ENCODE assay signal across 8 cellular contexts in genomic region chr15:58070801-58071418, GRCh38. TPM values are rescaled to one million over a fixed set of nuclear protein-coding genes. Genes with fewer than 3 reads are reported as not detected.
DNase-seq lines count a peak whose midpoint lies in the region; ATAC-seq, FAIRE-seq and TF ChIP-seq lines count a peak whose summit lies in the region.

No MANE protein-coding gene starts in this region.

- TF ChIP-seq CTCF in RWPE1 (conservative IDR thresholded peaks at IDR 0.05; ENCODE audit: low read depth): peak; percentile 98
- TF ChIP-seq CTCF in mammary epithelial cell (conservative IDR thresholded peaks at IDR 0.05 in 1 of 2, IDR thresholded peaks at IDR 0.05 in 1 of 2; ENCODE audit: extremely low read depth in 1 of 2, insufficient read depth in 1 of 2, low read depth in 1 of 2, low read length in 2 of 2): peak; percentile 95 to 99

- WGBS in mammary epithelial cell (ENCODE audit: low coverage, missing lambda C conversion rate): 40% methylated on average over 7 of the region's 7 CpGs

- no peaks in the 10 kb centered on the region for H4K20me1 ChIP-seq in mammary epithelial cell (ENCODE audit: insufficient read depth, low read length)

- no peak overlapping the region for H3K9ac ChIP-seq in mammary epithelial cell (ENCODE audit: insufficient read depth, low read length)

- no TSS peak for BruUV-seq in mammary epithelial cell (replicated peaks; lab: Mats Ljungman, UMichigan)

- H3K79me2 ChIP-seq in mammary epithelial cell (ENCODE audit: insufficient read depth, low read length): no peaks in the 10 kb centered on the region

- H3K27ac ChIP-seq in RWPE1: no peak overlapping the region
- H3K27ac ChIP-seq in mammary epithelial cell (ENCODE audit: insufficient read depth, low read depth, low read length): no peak overlapping the region

- FAIRE-seq in HTR-8/SVneo (lab: Jason Lieb, UNC): no peak

- POLR2A ChIA-PET in RWPE1 (lab: Yijun Ruan, JAX; ENCODE audit: low non-redundant PET): no interaction called here

- peaks cover 3% of the 10 kb centered on the region for H3K4me1 ChIP-seq in mammary epithelial cell (ENCODE audit: insufficient read depth, low read length)

- CTCF ChIA-PET in RWPE1 (lab: Yijun Ruan, JAX): interaction anchor here (0.5 to 2.2 kb wide), 34 partner anchors 10 to 1311 kb away, joined by 3 to 30 read pairs (median 4); no protein-coding TSS in a partner anchor
- CTCF ChIA-PET in mammary epithelial cell (lab: Charles Lee; ENCODE audit: low non-redundant PET): interaction anchor here (0.5 to 1.1 kb wide), 10 partner anchors 27 to 543 kb away, joined by 3 to 15 read pairs (median 4); no protein-coding TSS in a partner anchor

- H3K36me3 ChIP-seq in mammary epithelial cell (ENCODE audit: insufficient read depth, low read length): no peaks in the 10 kb centered on the region

- dilution Hi-C loops in mammary epithelial cell (cut with HindIII; ENCODE audit: low sequenced_read_pairs): loop anchor here (5.0 kb wide), 1 partner anchor 209 kb away; no protein-coding TSS in a partner anchor

- ATAC-seq in left colon: peak; percentile 44
- no peak for ATAC-seq in HG02938 (IDR thresholded peaks at IDR 0.05; ENCODE audit: unreplicated experiment)

- H3K27me3 ChIP-seq in mammary epithelial cell (ENCODE audit: insufficient read depth, low read length): peaks cover 1% of the 10 kb centered on the region

- intact Hi-C loops in mammary epithelial cell (cut with micrococcal nuclease) (loop anchor here (1.0 to 2.0 kb wide), 5 partner anchors 102 to 510 kb away; no protein-coding TSS in a partner anchor), left colon (cut with DNase I, micrococcal nuclease) (no loop called here)

- H3K4me3 ChIP-seq in mammary epithelial cell (replicated peaks in 1 of 3; ENCODE audit: insufficient read depth in 1 of 3, low read depth in 2 of 3, low read length in 3 of 3): no peak overlapping the region

- no peak overlapping the region for H2AFZ ChIP-seq in mammary epithelial cell (ENCODE audit: low read depth, low read length)

- no peak overlapping the region for H3K4me2 ChIP-seq in mammary epithelial cell (ENCODE audit: insufficient read depth, low read depth, low read length)

- in situ Hi-C loops in mammary epithelial cell (cut with MboI; ENCODE audit: low sequenced_read_pairs in 2 of 2): no loop called here

- no peaks in the 10 kb centered on the region for H3K9me3 ChIP-seq in mammary epithelial cell (replicated peaks; ENCODE audit: insufficient read depth, low read length)

- DNase-seq in DMS 273 treated with DMSO at 0.1 percent for 48 hours (lab: John Stamatoyannopoulos, UW) (peak; percentile 17), HTR-8/SVneo (ENCODE audit: insufficient read length, low spot score) (peak; percentile 34), RWPE1 (ENCODE audit: low spot score) (peak; percentile 41), mammary epithelial cell (peak; percentile 37), left colon (peak in 1 of 2 donors; percentile 50), NCI-H2107 treated with DMSO at 0.1 percent for 48 hours (lab: John Stamatoyannopoulos, UW; ENCODE audit: unreplicated experiment) (no peak)
- peak; percentile 18 to 35 for DNase-seq in stimulated activated CD4-positive, alpha-beta T cell treated with anti-CD3 and anti-CD28 coated beads, Interleukin-4, amount 100 ng/mL, for 4 hours

RNA-seq across cellular contexts. Expression of gene ALDH1A2, which starts 5.4 kb away (rescaled TPM):
- under 1 TPM in 1 of 2 donors, not detected in 1; 0.47 TPM for total RNA-seq in mammary epithelial cell
- polyA plus RNA-seq in mammary epithelial cell: 0.15 TPM
- polyA minus RNA-seq in mammary epithelial cell: not detected
- 1 to 10 TPM; 5.4 to 5.6 TPM for total RNA-seq in left colon

Comparison
In these comparisons a context has a peak if more than half of its experiments do, and no peak if none do; other contexts are left out.
1. RNA of gene ALDH1A2, which starts 5.4 kb away (total RNA-seq): 5.4 to 5.6 TPM in left colon; 0.47 TPM in mammary epithelial cell; every median in the first group is over 4 times any median in the second.